In the genomic region with DNA sequence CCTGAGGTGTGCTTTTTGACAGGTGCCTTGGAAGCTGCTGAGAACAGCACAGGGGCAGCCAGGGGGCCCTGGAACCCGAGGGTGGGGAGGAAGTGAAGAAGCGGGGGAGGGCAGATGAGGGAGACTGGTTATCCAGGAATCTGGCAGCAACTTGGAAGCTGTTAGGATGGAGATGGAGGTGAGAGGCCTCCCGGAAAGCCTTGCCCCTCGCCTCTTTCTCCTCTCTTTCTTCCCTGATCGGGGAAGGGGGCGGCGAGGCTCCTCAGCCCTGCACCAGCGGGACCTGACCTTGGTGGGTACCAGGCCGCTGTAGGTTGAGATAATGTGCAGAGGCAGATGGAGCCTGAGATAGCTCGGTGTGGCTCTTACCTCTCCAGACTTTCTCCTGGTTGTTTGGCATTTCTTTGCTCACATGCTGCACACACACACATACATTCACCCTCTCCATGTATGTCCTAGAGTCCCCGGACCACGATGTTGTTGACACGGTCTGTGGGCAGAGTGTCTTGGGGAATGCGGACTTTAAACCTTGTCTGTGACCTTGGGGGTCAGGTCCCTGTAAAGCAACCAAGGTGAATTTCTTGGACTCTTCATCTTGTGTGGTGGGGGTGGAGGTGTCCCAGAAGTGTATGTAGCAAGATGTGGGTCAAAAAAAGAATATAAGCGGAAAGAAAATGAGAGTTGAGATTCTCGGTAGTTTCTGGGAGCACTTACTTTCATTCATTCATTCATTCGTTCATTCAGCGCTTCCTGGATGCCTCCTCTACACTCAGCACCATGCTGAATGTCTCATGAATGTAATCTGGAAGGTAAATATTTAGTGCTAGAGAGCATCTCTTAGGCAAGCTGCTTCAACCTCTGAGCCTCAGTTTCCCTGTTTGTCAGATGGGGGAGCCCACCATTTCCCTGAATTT, we compare ENCODE assay signal across 1 cellular context.
TF ChIP-seq lines count a peak whose summit lies in the region.

No MANE protein-coding gene starts in this region.

TF ChIP-seq in H1, 55 proteins besides CTCF, POLR2A, EP300 and RAD21:
- no peak for TF ChIP-seq CREB1 (IDR thresholded peaks at IDR 0.05)
- TF ChIP-seq HDAC2 (IDR thresholded peaks at IDR 0.05; ENCODE audit: borderline replicate concordance in 1 of 2, low read depth in 2 of 2, low read length in 2 of 2): no peak
- TF ChIP-seq NRF1 (IDR thresholded peaks at IDR 0.05; ENCODE audit: low read depth, low read length): no peak
- no peak for TF ChIP-seq NANOG (IDR thresholded peaks at IDR 0.05; ENCODE audit: insufficient read depth, low read depth, low read length, poor library complexity, severe bottlenecking)
- TF ChIP-seq POU5F1 (IDR thresholded peaks at IDR 0.05; ENCODE audit: low read depth, low read length): no peak
- TF ChIP-seq SAP30 (IDR thresholded peaks at IDR 0.05; ENCODE audit: insufficient read depth, insufficient replicate concordance, low read length): no peak
- no peak for TF ChIP-seq POLR2AphosphoS5 (IDR thresholded peaks at IDR 0.05; ENCODE audit: low read depth, low read length)
- no peak for TF ChIP-seq SIX5 (IDR thresholded peaks at IDR 0.05; ENCODE audit: low read depth, low read length)
- TF ChIP-seq TBP (IDR thresholded peaks at IDR 0.05; ENCODE audit: low read depth, low read length): no peak
- no peak for TF ChIP-seq BRCA1 (IDR thresholded peaks at IDR 0.05; ENCODE audit: low read depth, low read length)
- TF ChIP-seq SRF (IDR thresholded peaks at IDR 0.05; ENCODE audit: low read depth, low read length): no peak
- TF ChIP-seq SP4 (IDR thresholded peaks at IDR 0.05; ENCODE audit: low read length): no peak
- TF ChIP-seq, protein P1, sequence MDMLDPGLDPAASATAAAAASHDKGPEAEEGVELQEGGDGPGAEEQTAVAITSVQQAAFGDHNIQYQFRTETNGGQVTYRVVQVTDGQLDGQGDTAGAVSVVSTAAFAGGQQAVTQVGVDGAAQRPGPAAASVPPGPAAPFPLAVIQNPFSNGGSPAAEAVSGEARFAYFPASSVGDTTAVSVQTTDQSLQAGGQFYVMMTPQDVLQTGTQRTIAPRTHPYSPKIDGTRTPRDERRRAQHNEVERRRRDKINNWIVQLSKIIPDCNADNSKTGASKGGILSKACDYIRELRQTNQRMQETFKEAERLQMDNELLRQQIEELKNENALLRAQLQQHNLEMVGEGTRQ (IDR thresholded peaks at IDR 0.05; ENCODE audit: low read length): no peak
- TF ChIP-seq YY1 (IDR thresholded peaks at IDR 0.05; ENCODE audit: low read depth, low read length): no peak
- no peak for TF ChIP-seq KDM5A (IDR thresholded peaks at IDR 0.05; ENCODE audit: low read length)
- TF ChIP-seq, protein P2, sequence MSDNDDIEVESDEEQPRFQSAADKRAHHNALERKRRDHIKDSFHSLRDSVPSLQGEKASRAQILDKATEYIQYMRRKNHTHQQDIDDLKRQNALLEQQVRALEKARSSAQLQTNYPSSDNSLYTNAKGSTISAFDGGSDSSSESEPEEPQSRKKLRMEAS (IDR thresholded peaks at IDR 0.05): no peak
- TF ChIP-seq KDM1A (IDR thresholded peaks at IDR 0.05; ENCODE audit: borderline replicate concordance, low read length): no peak
- TF ChIP-seq TAF1 (IDR thresholded peaks at IDR 0.05; ENCODE audit: low read depth, low read length): no peak
- no peak for TF ChIP-seq CHD1 (IDR thresholded peaks at IDR 0.05; ENCODE audit: low read depth, low read length)
TF ChIP-seq in H1: peak in this region for 0.
